Comparison of ENCODE assay signal across 19 cellular contexts in genomic region chrX:87525771-87526229, GRCh38. TPM values are rescaled to one million over a fixed set of nuclear protein-coding genes. Genes with fewer than 3 reads are reported as not detected.
DNase-seq lines count a peak whose midpoint lies in the region; ATAC-seq, FAIRE-seq and TF ChIP-seq lines count a peak whose summit lies in the region.
"Had no signal": no experiment of that assay in that cellular context is flagged by ENCODE, and none has a peak within 500 bp of the region (broad histone marks: within the 10 kb centered on the region; RNA-seq: fewer than 3 reads in every experiment).

No MANE protein-coding gene starts in this region.

- H2AFZ ChIP-seq in astrocyte (ENCODE audit: low read depth, low read length): no peak overlapping the region

- peak; percentile 18 to 63 for DNase-seq in A549 (ENCODE audit: low read depth in 1 of 2, low spot score in 1 of 2)
- peak; percentile 2 for DNase-seq in LoVo (ENCODE audit: low spot score)
- DNase-seq in astrocyte (ENCODE audit: low read depth): peak; percentile 88
- peak; percentile 17 to 29 for DNase-seq in foreskin keratinocyte
- no peak for DNase-seq in activated CD4-positive, alpha-beta memory T cell treated with anti-CD3 and anti-CD28 coated beads for 36 hours
- DNase-seq in stimulated activated naive CD4-positive, alpha-beta T cell (lab: John Stamatoyannopoulos, UW): no peak
- DNase-seq: activated CD4-positive, alpha-beta T cell treated with anti-CD3 and anti-CD28 coated beads, Interleukin-2, amount 10 ng/mL, durations not matched to agents 24 days and 14 days; activated naive CD8-positive, alpha-beta T cell treated with anti-CD3 and anti-CD28 coated beads, Interleukin-2, amount 10 ng/mL, durations not matched to agents 7 days and 5 days; activated T-cell treated with anti-CD3 and anti-CD28 coated beads, Interleukin-2, amount 50 U/mL, for 48 hours; COR-L47; cortex of kidney; mesendoderm; NCI-H2029; NCI-H69 had no signal

- H3K4me3 ChIP-seq in A549 (0 out of 3 replicates have a peak overlapping the region, but pooled peaks have one; percentile 12), astrocyte (ENCODE audit: insufficient read depth, low read depth, low read length) (peak overlapping the region; percentile 23)
- H3K4me3 ChIP-seq: skin epidermis had no signal

- ATAC-seq in A549 (peak; percentile 84 to 93; a peak in 5 of 6 replicates), foreskin keratinocyte (no peak), GM19467 (IDR thresholded peaks at IDR 0.05; ENCODE audit: unreplicated experiment) (no peak), HG02571 (IDR thresholded peaks at IDR 0.05; ENCODE audit: unreplicated experiment) (no peak)

- no peaks in the 10 kb centered on the region for H4K20me1 ChIP-seq in astrocyte (ENCODE audit: insufficient read depth, low read length)

- H3K4me1 ChIP-seq in A549 (peaks cover 22% of the 10 kb centered on the region; the same call in 2 of the 3 replicates), astrocyte (ENCODE audit: insufficient read depth, low read length) (peaks cover 13% of the 10 kb centered on the region), foreskin keratinocyte (no peaks in the 10 kb centered on the region)

- H3K4me3 Mint-ChIP-seq in astrocyte (ENCODE audit: unreplicated experiment): no peak overlapping the region
- H3K4me3 Mint-ChIP-seq in activated CD4-positive, alpha-beta memory T cell treated with anti-CD3 and anti-CD28 coated beads for 36 hours: no peak overlapping the region
- H3K4me3 Mint-ChIP-seq: activated CD4-positive, alpha-beta T cell treated with anti-CD3 and anti-CD28 coated beads, Interleukin-2, amount 10 ng/mL, durations not matched to agents 24 days and 14 days; activated naive CD8-positive, alpha-beta T cell treated with anti-CD3 and anti-CD28 coated beads, Interleukin-2, amount 10 ng/mL, durations not matched to agents 7 days and 5 days had no signal

- WGBS in A549 (ENCODE audit: missing lambda C conversion rate): 2% methylated on average over 2 of the region's 2 CpGs

- H3K79me2 ChIP-seq in astrocyte (ENCODE audit: insufficient read depth, low read length): peaks cover 29% of the 10 kb centered on the region

- no peaks in the 10 kb centered on the region for H3K36me3 ChIP-seq in astrocyte (ENCODE audit: insufficient read depth, low read length)

- peaks cover 11% of the 10 kb centered on the region for H3K4me1 Mint-ChIP-seq in astrocyte (ENCODE audit: low read depth, unreplicated experiment)
- H3K4me1 Mint-ChIP-seq in activated CD4-positive, alpha-beta memory T cell treated with anti-CD3 and anti-CD28 coated beads for 36 hours (ENCODE audit: low read depth): no peaks in the 10 kb centered on the region
- H3K4me1 Mint-ChIP-seq: activated CD4-positive, alpha-beta T cell treated with anti-CD3 and anti-CD28 coated beads, Interleukin-2, amount 10 ng/mL, durations not matched to agents 24 days and 14 days; activated naive CD8-positive, alpha-beta T cell treated with anti-CD3 and anti-CD28 coated beads, Interleukin-2, amount 10 ng/mL, durations not matched to agents 7 days and 5 days had no signal

- H3K9me3 ChIP-seq in A549 (no peaks in the 10 kb centered on the region), astrocyte (ENCODE audit: insufficient read depth, low read depth, low read length) (no peaks in the 10 kb centered on the region)

- intact Hi-C loops in activated CD4-positive, alpha-beta memory T cell treated with anti-CD3 and anti-CD28 coated beads for 36 hours (cut with micrococcal nuclease): no loop called here

- H3K9me3 Mint-ChIP-seq in astrocyte (ENCODE audit: unreplicated experiment): no peaks in the 10 kb centered on the region
- H3K9me3 Mint-ChIP-seq in activated CD4-positive, alpha-beta memory T cell treated with anti-CD3 and anti-CD28 coated beads for 36 hours: peaks cover 4% of the 10 kb centered on the region
- H3K9me3 Mint-ChIP-seq: activated CD4-positive, alpha-beta T cell treated with anti-CD3 and anti-CD28 coated beads, Interleukin-2, amount 10 ng/mL, durations not matched to agents 24 days and 14 days had no signal

- no peak for TF ChIP-seq CTCF in A549 (IDR thresholded peaks at IDR 0.05)
- no peak for TF ChIP-seq CTCF in astrocyte (IDR thresholded peaks at IDR 0.05; ENCODE audit: insufficient read depth, low read depth, low read length)
- TF ChIP-seq CTCF in foreskin keratinocyte (conservative IDR thresholded peaks at IDR 0.05): no peak

- H3K27ac Mint-ChIP-seq in astrocyte (ENCODE audit: unreplicated experiment): peak overlapping the region; percentile 89
- H3K27ac Mint-ChIP-seq in activated CD4-positive, alpha-beta memory T cell treated with anti-CD3 and anti-CD28 coated beads for 36 hours: no peak overlapping the region
- H3K27ac Mint-ChIP-seq: activated CD4-positive, alpha-beta T cell treated with anti-CD3 and anti-CD28 coated beads, Interleukin-2, amount 10 ng/mL, durations not matched to agents 24 days and 14 days; activated naive CD8-positive, alpha-beta T cell treated with anti-CD3 and anti-CD28 coated beads, Interleukin-2, amount 10 ng/mL, durations not matched to agents 7 days and 5 days had no signal

- TF ChIP-seq POLR2A in A549 (IDR thresholded peaks at IDR 0.05; ENCODE audit: low read length): no peak

- H3K27ac ChIP-seq in A549 (peak overlapping the region; percentile 70 to 84), astrocyte (ENCODE audit: low read depth, low read length) (peak overlapping the region; percentile 63), foreskin keratinocyte (no peak overlapping the region)
- H3K27ac ChIP-seq: KMS-11, skin epidermis had no signal

- peak overlapping the region; percentile 33 for H3K9ac ChIP-seq in astrocyte (ENCODE audit: low read length)
- H3K9ac ChIP-seq: KMS-11 had no signal

- CTCF ChIA-PET in A549 (lab: Yijun Ruan, JAX): no interaction called here
- CTCF ChIA-PET in activated CD4-positive, alpha-beta memory T cell treated with anti-CD3 and anti-CD28 coated beads for 36 hours (lab: Charles Lee): no interaction called here

- peak; percentile 92 for FAIRE-seq in A549 (lab: Jason Lieb, UNC)
- peak; percentile 49 for FAIRE-seq in astrocyte (lab: Jason Lieb, UNC)
- FAIRE-seq: H1 had no signal

- H3K27me3 ChIP-seq in astrocyte (ENCODE audit: insufficient read depth, low read length) (no peaks in the 10 kb centered on the region), foreskin keratinocyte (no peaks in the 10 kb centered on the region)

- no peaks in the 10 kb centered on the region for H3K27me3 Mint-ChIP-seq in astrocyte (ENCODE audit: low read depth, unreplicated experiment)
- H3K27me3 Mint-ChIP-seq in activated CD4-positive, alpha-beta memory T cell treated with anti-CD3 and anti-CD28 coated beads for 36 hours: no peaks in the 10 kb centered on the region
- H3K27me3 Mint-ChIP-seq: activated CD4-positive, alpha-beta T cell treated with anti-CD3 and anti-CD28 coated beads, Interleukin-2, amount 10 ng/mL, durations not matched to agents 24 days and 14 days; activated naive CD8-positive, alpha-beta T cell treated with anti-CD3 and anti-CD28 coated beads, Interleukin-2, amount 10 ng/mL, durations not matched to agents 7 days and 5 days had no signal

- TF ChIP-seq EP300 in A549 (IDR thresholded peaks at IDR 0.05): no peak

- POLR2A ChIA-PET in A549 (lab: Yijun Ruan, JAX): no interaction called here
- POLR2A ChIA-PET in activated CD4-positive, alpha-beta memory T cell treated with anti-CD3 and anti-CD28 coated beads for 36 hours (lab: Charles Lee): no interaction called here

- H3K4me2 ChIP-seq in A549 (peak overlapping the region; percentile 76), astrocyte (ENCODE audit: low read length) (peak overlapping the region; percentile 82)
- H3K4me2 ChIP-seq: KMS-11 had no signal

- H3K36me3 Mint-ChIP-seq in astrocyte (ENCODE audit: low read depth, unreplicated experiment): no peaks in the 10 kb centered on the region
- no peaks in the 10 kb centered on the region for H3K36me3 Mint-ChIP-seq in activated CD4-positive, alpha-beta memory T cell treated with anti-CD3 and anti-CD28 coated beads for 36 hours
- H3K36me3 Mint-ChIP-seq: activated naive CD8-positive, alpha-beta T cell treated with anti-CD3 and anti-CD28 coated beads, Interleukin-2, amount 10 ng/mL, durations not matched to agents 7 days and 5 days had no signal

- TF ChIP-seq RAD21 in A549 (conservative IDR thresholded peaks at IDR 0.05 in 1 of 2, IDR thresholded peaks at IDR 0.05 in 1 of 2): no peak

TF ChIP-seq in A549, 52 proteins besides CTCF, POLR2A, EP300 and RAD21 (continues in another document):
- TF ChIP-seq JUNB (IDR thresholded peaks at IDR 0.05): peak; percentile 90
- no peak for TF ChIP-seq FOSB (CRISPR knock-in tag; IDR thresholded peaks at IDR 0.05)
- no peak for TF ChIP-seq PBX3 (IDR thresholded peaks at IDR 0.05)
- TF ChIP-seq FOSL2 (IDR thresholded peaks at IDR 0.05): peak; percentile 89
- TF ChIP-seq FOSL2 (CRISPR knock-in tag; IDR thresholded peaks at IDR 0.05): peak; percentile 98
- 0 out of 2 replicates have a peak, but pooled peaks have one; percentile 26 for TF ChIP-seq MAX (IDR thresholded peaks at IDR 0.05)
- TF ChIP-seq ZNF302 (CRISPR knock-in tag; IDR thresholded peaks at IDR 0.05): no peak
- no peak for TF ChIP-seq NR3C1 (IDR thresholded peaks at IDR 0.05)
- no peak for TF ChIP-seq RARB (CRISPR knock-in tag; IDR thresholded peaks at IDR 0.05)
- no peak for TF ChIP-seq RNF2 (IDR thresholded peaks at IDR 0.05; ENCODE audit: borderline replicate concordance, low read depth)
- TF ChIP-seq CEBPB (IDR thresholded peaks at IDR 0.05): peak; percentile 28 to 69; a peak in 3 of 4 replicates

RNA-seq across cellular contexts. Expression of gene KLHL4, which starts 8.2 kb away (rescaled TPM):
- polyA plus RNA-seq in A549 (2011; rRNA removed) (9.0 and 9.8 TPM in 2 replicates), A549 (2017; fragmentation: RNase III; extraction: RNeasy Plus Mini Kit Qiagen cat#74134 plus additional on column Dnase treatment) (3.5 to 4.3 TPM (median 3.7 TPM) in 3 replicates), foreskin keratinocyte (not detected in 2 replicates)
- polyA plus RNA-seq in A549 (2012; cell fraction: cytosol; rRNA removed): 1.4 and 1.5 TPM in 2 replicates
- 0.67 and 0.97 TPM in 2 replicates for polyA plus RNA-seq in A549 (2012; cell fraction: nucleus; rRNA removed)
- polyA minus RNA-seq in A549 (2011; rRNA and poly(A)+ RNA removed): 6.3 and 6.6 TPM in 2 replicates
- total RNA-seq in astrocyte (16.4 and 19.8 TPM in 2 replicates), foreskin keratinocyte (not detected in 2 replicates)
- total RNA-seq in activated CD4-positive, alpha-beta memory T cell treated with anti-CD3 and anti-CD28 coated beads for 36 hours: under 1 TPM in 1 of 2 experiments, not detected in 1; 0.10 TPM
- total RNA-seq: activated CD4-positive, alpha-beta T cell treated with anti-CD3 and anti-CD28 coated beads, Interleukin-2, amount 10 ng/mL, durations not matched to agents 24 days and 14 days had no signal

Comparison
In these comparisons a context has a peak if more than half of its experiments do, and no peak if none do; other contexts are left out.
1. ATAC-seq: peak in A549 (2 of 2); none in foreskin keratinocyte (single experiment), GM19467 (single experiment) and HG02571 (single experiment).
2. DNase-seq: peak in A549 (2 of 2), LoVo (single experiment), astrocyte (single experiment) and foreskin keratinocyte (2 of 2); none in activated CD4-positive, alpha-beta memory T cell treated with anti-CD3 and anti-CD28 coated beads for 36 hours (single experiment) and stimulated activated naive CD4-positive, alpha-beta T cell (0 of 6).
3. RNA of gene KLHL4, which starts 8.2 kb away (total RNA-seq): 16.4 to 19.8 TPM in astrocyte; 0.10 TPM in activated CD4-positive, alpha-beta memory T cell treated with anti-CD3 and anti-CD28 coated beads for 36 hours and not detected in foreskin keratinocyte; every median in the first group is over 10 times any median in the second.